ENCODE assay signal across 8 cellular contexts in genomic region chr15:52112203-52112750, GRCh38. TPM values are rescaled to one million over a fixed set of nuclear protein-coding genes. Genes with fewer than 3 reads are reported as not detected.
A peak's percentile ranks its signal among the peaks of the same experiment; 100 is the strongest.
DNase-seq lines count a peak whose midpoint lies in the region; ATAC-seq and TF ChIP-seq lines count a peak whose summit lies in the region.

No MANE protein-coding gene starts in this region.

- H3K36me3 ChIP-seq in CD4-positive, CD25-positive, alpha-beta regulatory T cell (ENCODE audit: control insufficient read depth, insufficient read depth, low read length): no peaks in the 10 kb centered on the region
- H3K36me3 ChIP-seq in HUES64 (ENCODE audit: insufficient read depth, low read length) (no peaks in the 10 kb centered on the region), heart right ventricle (no peaks in the 10 kb centered on the region)

- H3K27ac Mint-ChIP-seq in CD4-positive, CD25-positive, alpha-beta regulatory T cell: no peak overlapping the region
- H3K27ac Mint-ChIP-seq in activated T-helper 17 cell treated with anti-CD3 and anti-CD28 coated beads, Interleukin-2, amount 50 U/mL, for 72 hours: no peak overlapping the region

- H3K4me3 Mint-ChIP-seq in CD4-positive, CD25-positive, alpha-beta regulatory T cell: peak overlapping the region in 3 of 4 donors; percentile 62 to 81 (median 80)
- H3K4me3 Mint-ChIP-seq in activated T-helper 17 cell treated with anti-CD3 and anti-CD28 coated beads, Interleukin-2, amount 50 U/mL, for 72 hours: peak overlapping the region; percentile 57

- H3K4me3 ChIP-seq in CD4-positive, CD25-positive, alpha-beta regulatory T cell (ENCODE audit: low read depth, low read length): no peak overlapping the region
- peak overlapping the region; percentile 49 for H3K4me3 ChIP-seq in HUES64 (ENCODE audit: low read length)
- peak overlapping the region; percentile 15 to 53 (median 42) for H3K4me3 ChIP-seq in heart right ventricle

- H3K27me3 Mint-ChIP-seq in CD4-positive, CD25-positive, alpha-beta regulatory T cell: peaks cover 49% of the 10 kb centered on the region
- H3K27me3 Mint-ChIP-seq in activated T-helper 17 cell treated with anti-CD3 and anti-CD28 coated beads, Interleukin-2, amount 50 U/mL, for 72 hours: peaks cover 16% of the 10 kb centered on the region

- H3K36me3 Mint-ChIP-seq in CD4-positive, CD25-positive, alpha-beta regulatory T cell: no peaks in the 10 kb centered on the region
- H3K36me3 Mint-ChIP-seq in activated T-helper 17 cell treated with anti-CD3 and anti-CD28 coated beads, Interleukin-2, amount 50 U/mL, for 72 hours (ENCODE audit: low read depth): no peaks in the 10 kb centered on the region

- intact Hi-C loops in heart right ventricle (cut with DNase I): no loop called here

- peaks cover 6 to 29% (median 11%) of the 10 kb centered on the region in 4 donors for H3K4me1 Mint-ChIP-seq in CD4-positive, CD25-positive, alpha-beta regulatory T cell
- no peaks in the 10 kb centered on the region for H3K4me1 Mint-ChIP-seq in activated T-helper 17 cell treated with anti-CD3 and anti-CD28 coated beads, Interleukin-2, amount 50 U/mL, for 72 hours

- peak overlapping the region; percentile 76 for H3K9ac ChIP-seq in HUES64 (ENCODE audit: low read depth, low read length)

- peaks cover 9% of the 10 kb centered on the region for H3K4me1 ChIP-seq in CD4-positive, CD25-positive, alpha-beta regulatory T cell (ENCODE audit: control insufficient read depth, insufficient read depth, low read length, poor library complexity, severe bottlenecking)
- H3K4me1 ChIP-seq in HUES64 (ENCODE audit: insufficient read depth, low read length) (peaks cover 3% of the 10 kb centered on the region; the same call in 1 of the 2 replicates), heart right ventricle (peaks cover 0 to 11% (median 10%) of the 10 kb centered on the region in 9 donors)

- no peaks in the 10 kb centered on the region for H3K9me3 ChIP-seq in CD4-positive, CD25-positive, alpha-beta regulatory T cell (ENCODE audit: control insufficient read depth in 2 of 2, low read length in 2 of 2)
- H3K9me3 ChIP-seq in HUES64 (ENCODE audit: insufficient read depth, low read depth, low read length): no peaks in the 10 kb centered on the region
- no peaks in the 10 kb centered on the region for H3K9me3 ChIP-seq in heart right ventricle

- 6% methylated on average over 61 of the region's 61 CpGs for WGBS in HUES64
- 2 to 3% methylated on average over 61 of the region's 61 CpGs for WGBS in heart right ventricle, 2 donors

- DNase-seq in CD4-positive, CD25-positive, alpha-beta regulatory T cell: peak; percentile 6 to 50 (median 46)
- DNase-seq in heart right ventricle: peak in 1 of 2 donors; percentile 27
- DNase-seq in stimulated activated CD4-positive, alpha-beta T cell treated with anti-CD3 and anti-CD28 coated beads, Interleukin-12 subunit alpha, Interleukin-12 subunit beta, amount 100 ng/mL, for 48 hours (ENCODE audit: low read depth in 2 of 3, low spot score in 1 of 3): peak in 2 of 3 donors; percentile 16 to 24

- H3K27ac ChIP-seq in CD4-positive, CD25-positive, alpha-beta regulatory T cell (ENCODE audit: insufficient read depth, low read length, poor library complexity, severe bottlenecking): no peak overlapping the region
- H3K27ac ChIP-seq in HUES64 (ENCODE audit: low read depth, low read length): no peak overlapping the region
- H3K27ac ChIP-seq in heart right ventricle: no peak overlapping the region

- no peaks in the 10 kb centered on the region for H3K9me3 Mint-ChIP-seq in CD4-positive, CD25-positive, alpha-beta regulatory T cell
- no peaks in the 10 kb centered on the region for H3K9me3 Mint-ChIP-seq in activated T-helper 17 cell treated with anti-CD3 and anti-CD28 coated beads, Interleukin-2, amount 50 U/mL, for 72 hours

- H3K27me3 ChIP-seq in CD4-positive, CD25-positive, alpha-beta regulatory T cell (ENCODE audit: control insufficient read depth, insufficient read depth, low read length): peaks cover 7% of the 10 kb centered on the region
- H3K27me3 ChIP-seq in HUES64 (ENCODE audit: insufficient read depth, low read length) (peaks cover 42% of the 10 kb centered on the region), heart right ventricle (peaks cover 9 to 53% (median 39%) of the 10 kb centered on the region in 7 donors)

- peak in 1 of 9 donors; percentile 8 for TF ChIP-seq CTCF in heart right ventricle (IDR thresholded peaks at IDR 0.05)

- ATAC-seq in CD4-positive, CD25-positive, alpha-beta regulatory T cell (ENCODE audit: low read depth in 2 of 2): peak; percentile 73 to 74
- ATAC-seq in activated T-helper 17 cell treated with anti-CD3 and anti-CD28 coated beads, Interleukin-2, amount 50 U/mL, for 72 hours (replicated peaks): peak; percentile 71
- peak in 7 of 8 donors; percentile 37 to 74 (median 61) for ATAC-seq in heart right ventricle
- ATAC-seq in GM21786 (IDR thresholded peaks at IDR 0.05; ENCODE audit: unreplicated experiment): no peak
- ATAC-seq in GM19463 (IDR thresholded peaks at IDR 0.05; ENCODE audit: unreplicated experiment): no peak
- ATAC-seq in HG02852 (IDR thresholded peaks at IDR 0.05; ENCODE audit: unreplicated experiment): no peak

RNA-seq across cellular contexts. Expression of gene BCL2L10, which starts 0.3 kb away (rescaled TPM):
- total RNA-seq in CD4-positive, CD25-positive, alpha-beta regulatory T cell: 0.42 TPM
- polyA plus RNA-seq in CD4-positive, CD25-positive, alpha-beta regulatory T cell: under 1 TPM in 1 of 4 donors, not detected in 3; 0.23 TPM
- polyA plus RNA-seq in HUES64 (2013, experiment 1 of 2): 0.80 TPM
- polyA plus RNA-seq in HUES64 (2013, experiment 2 of 2): 1.3 TPM
- not detected for total RNA-seq in activated T-helper 17 cell treated with anti-CD3 and anti-CD28 coated beads, Interleukin-2, amount 50 U/mL, for 72 hours
- total RNA-seq in heart right ventricle: not detected
- polyA plus RNA-seq in heart right ventricle: under 1 TPM in 1 of 2 donors, not detected in 1; 0.04 TPM

Comparison
In these comparisons a context has a peak if more than half of its experiments do, and no peak if none do; other contexts are left out.
1. ATAC-seq: peak in CD4-positive, CD25-positive, alpha-beta regulatory T cell (2 of 2), activated T-helper 17 cell treated with anti-CD3 and anti-CD28 coated beads, Interleukin-2, amount 50 U/mL, for 72 hours (single experiment) and heart right ventricle (7 of 8); none in GM21786 (single experiment), GM19463 (single experiment) and HG02852 (single experiment).